ENCODE assay signal across 1 cellular context in genomic region chr12:132761911-132762583, GRCh38.
TF ChIP-seq lines count a peak whose summit lies in the region.

No MANE protein-coding gene starts in this region.

TF ChIP-seq in GM12878, 131 proteins besides CTCF, POLR2A, EP300 and RAD21 (continued from another document and continues in another):
- TF ChIP-seq REST (IDR thresholded peaks at IDR 0.05; ENCODE audit: low read depth, low read length), result 0 out of 2 replicates have a peak, but pooled peaks have one; percentile 7
- no peak for TF ChIP-seq USF1 (IDR thresholded peaks at IDR 0.05; ENCODE audit: borderline replicate concordance, extremely low read length, insufficient read depth, low read depth, low read length)
- 0 out of 2 replicates have a peak, but pooled peaks have one; percentile 32 for TF ChIP-seq ZNF24 (IDR thresholded peaks at IDR 0.05)
- no peak for TF ChIP-seq NR2C1 (IDR thresholded peaks at IDR 0.05)
- TF ChIP-seq NFXL1 (IDR thresholded peaks at IDR 0.05; ENCODE audit: borderline replicate concordance), result no peak
- no peak for TF ChIP-seq STAT1 (conservative IDR thresholded peaks at IDR 0.05)
- 0 out of 2 replicates have a peak, but pooled peaks have one; percentile 50 for TF ChIP-seq MYB (IDR thresholded peaks at IDR 0.05; ENCODE audit: borderline replicate concordance, low read depth, low read length)
- no peak for TF ChIP-seq MLLT1 (IDR thresholded peaks at IDR 0.05)
- TF ChIP-seq SUPT20H (IDR thresholded peaks at IDR 0.05; ENCODE audit: borderline replicate concordance, control insufficient read depth, low read depth, low read length), result no peak
- TF ChIP-seq POLR2AphosphoS5 (IDR thresholded peaks at IDR 0.05; ENCODE audit: low read length), result peak; percentile 89
- TF ChIP-seq CUX1 (IDR thresholded peaks at IDR 0.05; ENCODE audit: insufficient replicate concordance, low read depth, low read length), result no peak
- peak; percentile 55; the same call in 1 of the 2 replicates for TF ChIP-seq PML (IDR thresholded peaks at IDR 0.05; ENCODE audit: low read length)
- no peak for TF ChIP-seq ZSCAN29 (IDR thresholded peaks at IDR 0.05)
- no peak for TF ChIP-seq SPI1 (IDR thresholded peaks at IDR 0.05; ENCODE audit: borderline replicate concordance, insufficient read depth, low read depth, low read length)
- TF ChIP-seq FOS (IDR thresholded peaks at IDR 0.05; ENCODE audit: borderline replicate concordance, extremely low read depth, insufficient read length), result no peak
- no peak for TF ChIP-seq KLF5 (IDR thresholded peaks at IDR 0.05; ENCODE audit: partially characterized antibody)
- no peak for TF ChIP-seq SKIL (IDR thresholded peaks at IDR 0.05; ENCODE audit: low read depth, poor library complexity, severe bottlenecking)
- no peak for TF ChIP-seq MTA3 (IDR thresholded peaks at IDR 0.05; ENCODE audit: borderline replicate concordance, low read length)
- TF ChIP-seq SUZ12 (IDR thresholded peaks at IDR 0.05; ENCODE audit: unreplicated experiment), result no peak
- no peak for TF ChIP-seq SIN3A (IDR thresholded peaks at IDR 0.05; ENCODE audit: low read depth, low read length)
- no peak for TF ChIP-seq E4F1 (IDR thresholded peaks at IDR 0.05; ENCODE audit: borderline replicate concordance, partially characterized antibody)
- no peak for TF ChIP-seq GABPA (IDR thresholded peaks at IDR 0.05; ENCODE audit: low read depth)
- no peak for TF ChIP-seq CHD1 (IDR thresholded peaks at IDR 0.05; ENCODE audit: low read depth, low read length)
- TF ChIP-seq YBX1 (IDR thresholded peaks at IDR 0.05), result no peak
- TF ChIP-seq POU2F2 (IDR thresholded peaks at IDR 0.05; ENCODE audit: borderline replicate concordance, low read depth, low read length), result peak; percentile 80; the same call in 2 of the 3 replicates
- no peak for TF ChIP-seq NRF1 (conservative IDR thresholded peaks at IDR 0.05; ENCODE audit: low read depth, low read length)
- no peak for TF ChIP-seq MEF2A (IDR thresholded peaks at IDR 0.05; ENCODE audit: insufficient read depth, low read depth, low read length)
- no peak for TF ChIP-seq ZBTB4 (CRISPR knock-in tag; IDR thresholded peaks at IDR 0.05)
- no peak for TF ChIP-seq HDAC6 (IDR thresholded peaks at IDR 0.05; ENCODE audit: unreplicated experiment)
- TF ChIP-seq HCFC1 (IDR thresholded peaks at IDR 0.05; ENCODE audit: low read length), result 0 out of 2 replicates have a peak, but pooled peaks have one; percentile 28
- no peak for TF ChIP-seq HDAC2 (IDR thresholded peaks at IDR 0.05)
- no peak for TF ChIP-seq HSF1 (IDR thresholded peaks at IDR 0.05; ENCODE audit: low read depth, low read length)
- no peak for TF ChIP-seq ZBED1 (IDR thresholded peaks at IDR 0.05; ENCODE audit: borderline replicate concordance)
